8 cellular contexts compared by ENCODE assay signal in genomic region chr15:72796210-72796514, GRCh38. TPM values are rescaled to one million over a fixed set of nuclear protein-coding genes. Genes with fewer than 3 reads are reported as not detected.
DNase-seq lines count a peak whose midpoint lies in the region; ATAC-seq and TF ChIP-seq lines count a peak whose summit lies in the region.

No MANE protein-coding gene starts in this region.

- H3K27me3 ChIP-seq in CD8-positive, alpha-beta T cell (ENCODE audit: insufficient read depth, low read length): no peaks in the 10 kb centered on the region

- peaks cover 9% of the 10 kb centered on the region for H3K4me1 ChIP-seq in CD8-positive, alpha-beta T cell (ENCODE audit: insufficient read depth, low read length)

- H3K27ac Mint-ChIP-seq in CD8-positive, alpha-beta T cell: no peak overlapping the region
- peak overlapping the region; percentile 45 for H3K27ac Mint-ChIP-seq in chondrocyte (ENCODE audit: unreplicated experiment)
- H3K27ac Mint-ChIP-seq in natural killer cell treated with Interleukin-12 subunit alpha and Interleukin-12 subunit beta and Interleukin-15 and Interleukin-18, amount 100 ng/mL, for 72 hours: peak overlapping the region in 1 of 2 donors; percentile 50

- H3K27ac ChIP-seq in CD8-positive, alpha-beta T cell (ENCODE audit: low read depth, low read length): no peak overlapping the region

- H3K9me3 Mint-ChIP-seq in CD8-positive, alpha-beta T cell: no peaks in the 10 kb centered on the region
- H3K9me3 Mint-ChIP-seq in chondrocyte (ENCODE audit: low read depth): no peaks in the 10 kb centered on the region
- H3K9me3 Mint-ChIP-seq in natural killer cell treated with Interleukin-12 subunit alpha and Interleukin-12 subunit beta and Interleukin-15 and Interleukin-18, amount 100 ng/mL, for 72 hours: no peaks in the 10 kb centered on the region

- no peak for TF ChIP-seq CTCF in CD8-positive, alpha-beta T cell (IDR thresholded peaks at IDR 0.05)
- no peak for TF ChIP-seq CTCF in chondrocyte (IDR thresholded peaks at IDR 0.05)

- POLR2A ChIA-PET in CD8-positive, alpha-beta T cell (lab: Charles Lee): no interaction called here

- H3K4me3 ChIP-seq in CD8-positive, alpha-beta T cell (ENCODE audit: low read depth, low read length): no peak overlapping the region

- DNase-seq in CD8-positive, alpha-beta T cell: no peak
- DNase-seq in LoVo (ENCODE audit: low spot score): peak; percentile 41
- DNase-seq in chondrocyte (ENCODE audit: low spot score): no peak
- no peak for DNase-seq in natural killer cell treated with Interleukin-12 subunit alpha and Interleukin-12 subunit beta and Interleukin-15 and Interleukin-18, amount 100 ng/mL, for 72 hours (ENCODE audit: low spot score)
- DNase-seq in NCI-H128 (lab: John Stamatoyannopoulos, UW; ENCODE audit: unreplicated experiment): no peak
- no peak for DNase-seq in NCI-H2171 (lab: John Stamatoyannopoulos, UW)
- DNase-seq in 8988T: no peak

- H3K36me3 ChIP-seq in CD8-positive, alpha-beta T cell (ENCODE audit: insufficient read depth, low read length): no peaks in the 10 kb centered on the region

- peaks cover 39% of the 10 kb centered on the region for H3K27me3 Mint-ChIP-seq in CD8-positive, alpha-beta T cell (ENCODE audit: low read depth)
- H3K27me3 Mint-ChIP-seq in chondrocyte (ENCODE audit: low read depth): no peaks in the 10 kb centered on the region
- H3K27me3 Mint-ChIP-seq in natural killer cell treated with Interleukin-12 subunit alpha and Interleukin-12 subunit beta and Interleukin-15 and Interleukin-18, amount 100 ng/mL, for 72 hours: peaks cover 18 to 22% of the 10 kb centered on the region in 2 donors

- no peak for ATAC-seq in CD8-positive, alpha-beta T cell
- no peak for ATAC-seq in natural killer cell treated with Interleukin-12 subunit alpha and Interleukin-12 subunit beta and Interleukin-15 and Interleukin-18, amount 100 ng/mL, for 72 hours
- ATAC-seq in GM21526 (IDR thresholded peaks at IDR 0.05; ENCODE audit: low FRiP score, unreplicated experiment): no peak

- CTCF ChIA-PET in CD8-positive, alpha-beta T cell (lab: Charles Lee): interaction anchor here (0.6 to 1.6 kb wide), 4 partner anchors 10 to 285 kb away, joined by 3 to 6 read pairs (median 3); no protein-coding TSS in a partner anchor

- no peaks in the 10 kb centered on the region for H3K9me3 ChIP-seq in CD8-positive, alpha-beta T cell (ENCODE audit: low read length)

- no peaks in the 10 kb centered on the region for H3K36me3 Mint-ChIP-seq in CD8-positive, alpha-beta T cell
- H3K36me3 Mint-ChIP-seq in chondrocyte (ENCODE audit: low read depth): no peaks in the 10 kb centered on the region
- H3K36me3 Mint-ChIP-seq in natural killer cell treated with Interleukin-12 subunit alpha and Interleukin-12 subunit beta and Interleukin-15 and Interleukin-18, amount 100 ng/mL, for 72 hours: no peaks in the 10 kb centered on the region

- peak overlapping the region; percentile 83 for H3K4me3 Mint-ChIP-seq in CD8-positive, alpha-beta T cell
- peak overlapping the region; percentile 75 for H3K4me3 Mint-ChIP-seq in chondrocyte (ENCODE audit: unreplicated experiment)
- peak overlapping the region; percentile 85 for H3K4me3 Mint-ChIP-seq in natural killer cell treated with Interleukin-12 subunit alpha and Interleukin-12 subunit beta and Interleukin-15 and Interleukin-18, amount 100 ng/mL, for 72 hours

- intact Hi-C loops in CD8-positive, alpha-beta T cell (cut with DNase I, micrococcal nuclease): loop anchor here (1.0 to 5.0 kb wide), 4 partner anchors 11 to 476 kb away; no protein-coding TSS in a partner anchor

- H3K4me1 Mint-ChIP-seq in CD8-positive, alpha-beta T cell (ENCODE audit: low read depth): peaks cover 10% of the 10 kb centered on the region
- H3K4me1 Mint-ChIP-seq in chondrocyte (ENCODE audit: low read depth): peaks cover 20% of the 10 kb centered on the region
- peaks cover 4 to 9% of the 10 kb centered on the region in 2 donors for H3K4me1 Mint-ChIP-seq in natural killer cell treated with Interleukin-12 subunit alpha and Interleukin-12 subunit beta and Interleukin-15 and Interleukin-18, amount 100 ng/mL, for 72 hours (ENCODE audit: low read depth in 2 of 2)

RNA-seq across cellular contexts. Expression of gene ADPGK, which starts 12.6 kb away (rescaled TPM):
- total RNA-seq in CD8-positive, alpha-beta T cell: 100 to 1,000 TPM; 113 to 120 TPM
- 33.0 to 56.9 TPM (median 34.7 TPM) in 3 replicates for total RNA-seq in chondrocyte
- total RNA-seq in natural killer cell treated with Interleukin-12 subunit alpha and Interleukin-12 subunit beta and Interleukin-15 and Interleukin-18, amount 100 ng/mL, for 72 hours: 100 to 1,000 TPM in 1 of 2 donors, 10 to 100 TPM in 1; 96.8 to 135 TPM
